ENCODE assay signal across 19 cellular contexts in the genomic region with DNA sequence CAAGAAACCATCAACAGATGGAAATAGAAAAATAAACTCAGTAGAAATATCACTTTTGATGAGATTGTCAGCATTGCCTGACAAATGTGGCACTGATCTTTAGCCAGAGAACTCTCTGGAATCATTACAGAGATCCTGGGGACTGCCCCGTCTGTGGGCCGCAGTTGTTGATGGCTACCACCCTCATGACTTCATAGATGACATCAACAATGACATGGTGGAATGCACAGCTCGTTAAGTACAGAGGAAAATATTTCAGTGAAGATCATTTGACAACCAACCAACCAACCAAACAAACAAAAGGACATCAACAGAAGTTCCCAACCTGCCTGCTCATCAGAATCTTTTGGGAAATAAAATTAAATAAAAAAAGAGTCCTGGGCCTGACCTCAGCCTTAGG.
DNase-seq lines count a peak whose midpoint lies in the region; TF ChIP-seq lines count a peak whose summit lies in the region.
"Had no signal": no experiment of that assay in that cellular context is flagged by ENCODE, and none has a peak within 500 bp of the region (broad histone marks: within the 10 kb centered on the region; RNA-seq: fewer than 3 reads in every experiment).

No MANE protein-coding gene starts in this region.

- dilution Hi-C loops in mammary epithelial cell (cut with HindIII; ENCODE audit: low sequenced_read_pairs) = no loop called here

- DNase-seq in MCF 10A (ENCODE audit: unreplicated experiment) (no peak), mammary epithelial cell (no peak), caudate nucleus (lab: John Stamatoyannopoulos, UW) (no peak), trophoblast cell (peak; percentile 68 to 87), hippocampal formation (lab: John Stamatoyannopoulos, UW) (no peak), GM10248 (ENCODE audit: extremely low spot score) (no peak), Peyer's patch (no peak)
- DNase-seq: AML-193; Calu3; CD4-positive, alpha-beta T cell; DMS79 treated with DMSO at 0.1 percent for 48 hours; EL; H9; IMR-90 had no signal

- no peak overlapping the region for H3K4ac ChIP-seq in trophoblast cell (ENCODE audit: low read depth, low read length)

- CTCF ChIA-PET in MCF 10A (lab: Yijun Ruan, JAX) = no interaction called here
- CTCF ChIA-PET in mammary epithelial cell (lab: Charles Lee; ENCODE audit: low non-redundant PET) = no interaction called here
- CTCF ChIA-PET in GM10248 (lab: Yijun Ruan, JAX) = no interaction called here

- no peak overlapping the region for H4K12ac ChIP-seq in trophoblast cell (ENCODE audit: low read depth, low read length)

- no peak overlapping the region for H3K23ac ChIP-seq in trophoblast cell (ENCODE audit: low read length)

- H3K4me1 Mint-ChIP-seq in MCF 10A (ENCODE audit: insufficient read depth, unreplicated experiment) = peaks cover 12% of the 10 kb centered on the region

- H3K27me3 ChIP-seq in mammary epithelial cell (ENCODE audit: insufficient read depth, low read length) = peaks cover 2% of the 10 kb centered on the region
- no peaks in the 10 kb centered on the region for H3K27me3 ChIP-seq in trophoblast cell (ENCODE audit: insufficient read depth, low read length)
- H3K27me3 ChIP-seq in Peyer's patch = no peaks in the 10 kb centered on the region

- no peak for TF ChIP-seq POLR2A in Peyer's patch (IDR thresholded peaks at IDR 0.05)

- H3K27ac ChIP-seq in mammary epithelial cell (ENCODE audit: insufficient read depth, low read depth, low read length) (no peak overlapping the region), caudate nucleus (ENCODE audit: low read depth, low read length) (peak overlapping the region; percentile 20), trophoblast cell (ENCODE audit: low read depth, low read length) (no peak overlapping the region), Peyer's patch (no peak overlapping the region)
- H3K27ac ChIP-seq: 22Rv1, C4-2B, HL-60 had no signal

- H3K4me2 ChIP-seq in mammary epithelial cell (ENCODE audit: insufficient read depth, low read depth, low read length) (no peak overlapping the region), trophoblast cell (ENCODE audit: low read length) (no peak overlapping the region)
- H3K4me2 ChIP-seq: A549 had no signal

- no peak overlapping the region for H3K4me3 Mint-ChIP-seq in MCF 10A (ENCODE audit: unreplicated experiment)
- H3K4me3 Mint-ChIP-seq: CD4-positive, alpha-beta T cell; H9 had no signal

- no peak overlapping the region for H3K14ac ChIP-seq in trophoblast cell (ENCODE audit: low read length)

- no peaks in the 10 kb centered on the region for H3K79me1 ChIP-seq in trophoblast cell (ENCODE audit: low read length)

- no peak overlapping the region for H3K9ac ChIP-seq in mammary epithelial cell (ENCODE audit: insufficient read depth, low read length)
- H3K9ac ChIP-seq in trophoblast cell (ENCODE audit: low read length) = no peak overlapping the region

- H3K9me3 Mint-ChIP-seq in MCF 10A (ENCODE audit: unreplicated experiment) = no peaks in the 10 kb centered on the region
- H3K9me3 Mint-ChIP-seq: H9 had no signal

- no peak overlapping the region for H2AFZ ChIP-seq in mammary epithelial cell (ENCODE audit: low read depth, low read length)
- no peak overlapping the region for H2AFZ ChIP-seq in trophoblast cell (ENCODE audit: insufficient read depth, low read length, poor library complexity)

- no peak overlapping the region for H3K18ac ChIP-seq in trophoblast cell (ENCODE audit: low read length)

- no peaks in the 10 kb centered on the region for H4K20me1 ChIP-seq in mammary epithelial cell (ENCODE audit: insufficient read depth, low read length)

- POLR2A ChIA-PET in MCF 10A (lab: Yijun Ruan, JAX) = no interaction called here
- POLR2A ChIA-PET in GM10248 (lab: Yijun Ruan, JAX) = no interaction called here

- intact Hi-C loops in MCF 10A (cut with micrococcal nuclease) (no loop called here), mammary epithelial cell (cut with micrococcal nuclease) (no loop called here)

- H3K4me1 ChIP-seq in mammary epithelial cell (ENCODE audit: insufficient read depth, low read length) (no peaks in the 10 kb centered on the region), trophoblast cell (ENCODE audit: control insufficient read depth in 1 of 2, insufficient read depth in 2 of 2, low read length in 2 of 2) (no peaks in the 10 kb centered on the region), Peyer's patch (peaks cover 0 to 5% (median 0%) of the 10 kb centered on the region in 4 donors)

- H3K27me3 Mint-ChIP-seq in MCF 10A (ENCODE audit: insufficient read depth, unreplicated experiment) = no peaks in the 10 kb centered on the region

- 51% methylated on average over 3 of the region's 3 CpGs for WGBS in mammary epithelial cell (ENCODE audit: low coverage, missing lambda C conversion rate)
- no CpG with 5 or more reads among the region's 3 CpGs for WGBS in trophoblast cell (ENCODE audit: extremely low coverage, insufficient coverage, insufficient read length)

- no TSS peak for BruUV-seq in MCF 10A (replicated peaks; lab: Mats Ljungman, UMichigan)
- BruUV-seq in mammary epithelial cell (replicated peaks; lab: Mats Ljungman, UMichigan) = no TSS peak

- in situ Hi-C loops in mammary epithelial cell (cut with MboI; ENCODE audit: low sequenced_read_pairs in 2 of 2) = no loop called here

- H3K36me3 Mint-ChIP-seq in MCF 10A (ENCODE audit: insufficient read depth, unreplicated experiment) = no peaks in the 10 kb centered on the region

- H3K9me3 ChIP-seq in mammary epithelial cell (replicated peaks; ENCODE audit: insufficient read depth, low read length) (no peaks in the 10 kb centered on the region), trophoblast cell (ENCODE audit: insufficient read depth, low read depth, low read length) (no peaks in the 10 kb centered on the region), Peyer's patch (no peaks in the 10 kb centered on the region)
- H3K9me3 ChIP-seq: A549 had no signal

- TF ChIP-seq CTCF in MCF 10A (IDR thresholded peaks at IDR 0.05; ENCODE audit: unreplicated experiment) (no peak), mammary epithelial cell (conservative IDR thresholded peaks at IDR 0.05 in 1 of 2, IDR thresholded peaks at IDR 0.05 in 1 of 2; ENCODE audit: extremely low read depth in 1 of 2, insufficient read depth in 1 of 2, low read depth in 1 of 2, low read length in 2 of 2) (no peak), GM10248 (IDR thresholded peaks at IDR 0.05; ENCODE audit: control extremely low read depth, extremely low read depth, low read depth, missing control alignments) (no peak), Peyer's patch (IDR thresholded peaks at IDR 0.05) (no peak)

- H3K27ac Mint-ChIP-seq in MCF 10A (ENCODE audit: low read depth, unreplicated experiment) = peak overlapping the region; percentile 57
- H3K27ac Mint-ChIP-seq: CD4-positive, alpha-beta T cell; H9 had no signal

- H2BK5ac ChIP-seq in trophoblast cell (ENCODE audit: low read depth, low read length, poor library complexity) = no peak overlapping the region

- no peak overlapping the region for H2BK120ac ChIP-seq in trophoblast cell (ENCODE audit: insufficient read depth, low read length, poor library complexity)

- H3K79me2 ChIP-seq in mammary epithelial cell (ENCODE audit: insufficient read depth, low read length) (no peaks in the 10 kb centered on the region), trophoblast cell (ENCODE audit: control insufficient read depth, insufficient read depth, low read length, poor library complexity) (no peaks in the 10 kb centered on the region)

- H2BK12ac ChIP-seq in trophoblast cell (ENCODE audit: low read length) = no peak overlapping the region

- no peak overlapping the region for H4K8ac ChIP-seq in trophoblast cell (ENCODE audit: low read depth, low read length)

- H3K36me3 ChIP-seq in mammary epithelial cell (ENCODE audit: insufficient read depth, low read length) (no peaks in the 10 kb centered on the region), trophoblast cell (ENCODE audit: control insufficient read depth in 1 of 2, insufficient read depth in 2 of 2, low read length in 2 of 2) (no peaks in the 10 kb centered on the region), Peyer's patch (no peaks in the 10 kb centered on the region)

- no peak overlapping the region for H4K91ac ChIP-seq in trophoblast cell (ENCODE audit: low read depth, low read length)

- H3K4me3 ChIP-seq in mammary epithelial cell (replicated peaks in 1 of 3; ENCODE audit: insufficient read depth in 1 of 3, low read depth in 2 of 3, low read length in 3 of 3) (no peak overlapping the region), trophoblast cell (ENCODE audit: low read depth, low read length) (no peak overlapping the region), Peyer's patch (no peak overlapping the region)
- H3K4me3 ChIP-seq: A549, K562 had no signal

- no peak overlapping the region for H2AK5ac ChIP-seq in trophoblast cell (ENCODE audit: low read length)

Comparison
In these comparisons a context has a peak if more than half of its experiments do, and no peak if none do; other contexts are left out.
1. DNase-seq: peak in trophoblast cell (2 of 2); none in MCF 10A (single experiment), mammary epithelial cell (single experiment), caudate nucleus (0 of 61), hippocampal formation (0 of 2), GM10248 (single experiment) and Peyer's patch (0 of 3).